Comparison of ENCODE assay signal across 1 cellular context in the genomic region with DNA sequence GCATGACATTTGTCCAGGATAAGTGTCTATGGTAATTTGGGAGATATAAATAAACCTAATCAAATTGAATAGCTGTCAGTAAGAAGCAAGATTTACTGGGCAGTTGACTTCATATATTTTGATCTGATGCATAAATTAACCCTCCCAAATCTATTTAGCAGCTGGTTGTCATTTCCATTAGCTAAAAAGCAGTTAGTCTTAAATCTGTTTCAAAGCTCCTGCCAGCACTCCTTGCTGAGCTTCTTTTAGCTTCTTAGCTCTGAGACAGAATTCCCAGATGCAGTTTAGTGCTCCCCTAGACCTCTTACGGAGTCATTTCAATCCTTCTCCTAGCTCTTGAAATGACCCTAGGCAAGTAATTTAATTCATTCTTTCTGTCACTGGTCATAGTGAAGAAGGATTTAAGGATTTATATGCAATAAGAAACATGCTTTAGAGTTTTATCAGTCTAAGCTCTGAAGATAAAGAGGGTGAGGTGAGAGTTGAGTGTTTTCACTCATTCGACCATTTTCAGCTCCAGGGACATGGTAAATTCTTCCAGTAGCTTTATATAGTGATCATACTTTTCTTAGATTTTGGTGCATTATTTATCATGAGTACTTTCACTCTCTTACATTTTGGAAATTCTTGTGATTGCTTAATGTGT.
TF ChIP-seq lines count a peak whose summit lies in the region.

No MANE protein-coding gene starts in this region.

TF ChIP-seq in SK-N-SH, 30 proteins besides CTCF, POLR2A, EP300 and RAD21 (continued from another document):
- TF ChIP-seq, protein P1, sequence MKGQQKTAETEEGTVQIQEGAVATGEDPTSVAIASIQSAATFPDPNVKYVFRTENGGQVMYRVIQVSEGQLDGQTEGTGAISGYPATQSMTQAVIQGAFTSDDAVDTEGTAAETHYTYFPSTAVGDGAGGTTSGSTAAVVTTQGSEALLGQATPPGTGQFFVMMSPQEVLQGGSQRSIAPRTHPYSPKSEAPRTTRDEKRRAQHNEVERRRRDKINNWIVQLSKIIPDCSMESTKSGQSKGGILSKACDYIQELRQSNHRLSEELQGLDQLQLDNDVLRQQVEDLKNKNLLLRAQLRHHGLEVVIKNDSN (IDR thresholded peaks at IDR 0.05; ENCODE audit: borderline replicate concordance, low read depth), result no peak
- no peak for TF ChIP-seq TCF12 (IDR thresholded peaks at IDR 0.05)
- TF ChIP-seq EZH2phosphoT487 (IDR thresholded peaks at IDR 0.05; ENCODE audit: borderline replicate concordance, low read depth), result no peak
- TF ChIP-seq PBX3 (IDR thresholded peaks at IDR 0.05), result no peak
- TF ChIP-seq NRF1 (IDR thresholded peaks at IDR 0.05; ENCODE audit: low read depth, low read length), result no peak
- TF ChIP-seq, protein P2, sequence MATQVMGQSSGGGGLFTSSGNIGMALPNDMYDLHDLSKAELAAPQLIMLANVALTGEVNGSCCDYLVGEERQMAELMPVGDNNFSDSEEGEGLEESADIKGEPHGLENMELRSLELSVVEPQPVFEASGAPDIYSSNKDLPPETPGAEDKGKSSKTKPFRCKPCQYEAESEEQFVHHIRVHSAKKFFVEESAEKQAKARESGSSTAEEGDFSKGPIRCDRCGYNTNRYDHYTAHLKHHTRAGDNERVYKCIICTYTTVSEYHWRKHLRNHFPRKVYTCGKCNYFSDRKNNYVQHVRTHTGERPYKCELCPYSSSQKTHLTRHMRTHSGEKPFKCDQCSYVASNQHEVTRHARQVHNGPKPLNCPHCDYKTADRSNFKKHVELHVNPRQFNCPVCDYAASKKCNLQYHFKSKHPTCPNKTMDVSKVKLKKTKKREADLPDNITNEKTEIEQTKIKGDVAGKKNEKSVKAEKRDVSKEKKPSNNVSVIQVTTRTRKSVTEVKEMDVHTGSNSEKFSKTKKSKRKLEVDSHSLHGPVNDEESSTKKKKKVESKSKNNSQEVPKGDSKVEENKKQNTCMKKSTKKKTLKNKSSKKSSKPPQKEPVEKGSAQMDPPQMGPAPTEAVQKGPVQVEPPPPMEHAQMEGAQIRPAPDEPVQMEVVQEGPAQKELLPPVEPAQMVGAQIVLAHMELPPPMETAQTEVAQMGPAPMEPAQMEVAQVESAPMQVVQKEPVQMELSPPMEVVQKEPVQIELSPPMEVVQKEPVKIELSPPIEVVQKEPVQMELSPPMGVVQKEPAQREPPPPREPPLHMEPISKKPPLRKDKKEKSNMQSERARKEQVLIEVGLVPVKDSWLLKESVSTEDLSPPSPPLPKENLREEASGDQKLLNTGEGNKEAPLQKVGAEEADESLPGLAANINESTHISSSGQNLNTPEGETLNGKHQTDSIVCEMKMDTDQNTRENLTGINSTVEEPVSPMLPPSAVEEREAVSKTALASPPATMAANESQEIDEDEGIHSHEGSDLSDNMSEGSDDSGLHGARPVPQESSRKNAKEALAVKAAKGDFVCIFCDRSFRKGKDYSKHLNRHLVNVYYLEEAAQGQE (IDR thresholded peaks at IDR 0.05; ENCODE audit: low read depth, low read length), result no peak
- TF ChIP-seq, protein P3, sequence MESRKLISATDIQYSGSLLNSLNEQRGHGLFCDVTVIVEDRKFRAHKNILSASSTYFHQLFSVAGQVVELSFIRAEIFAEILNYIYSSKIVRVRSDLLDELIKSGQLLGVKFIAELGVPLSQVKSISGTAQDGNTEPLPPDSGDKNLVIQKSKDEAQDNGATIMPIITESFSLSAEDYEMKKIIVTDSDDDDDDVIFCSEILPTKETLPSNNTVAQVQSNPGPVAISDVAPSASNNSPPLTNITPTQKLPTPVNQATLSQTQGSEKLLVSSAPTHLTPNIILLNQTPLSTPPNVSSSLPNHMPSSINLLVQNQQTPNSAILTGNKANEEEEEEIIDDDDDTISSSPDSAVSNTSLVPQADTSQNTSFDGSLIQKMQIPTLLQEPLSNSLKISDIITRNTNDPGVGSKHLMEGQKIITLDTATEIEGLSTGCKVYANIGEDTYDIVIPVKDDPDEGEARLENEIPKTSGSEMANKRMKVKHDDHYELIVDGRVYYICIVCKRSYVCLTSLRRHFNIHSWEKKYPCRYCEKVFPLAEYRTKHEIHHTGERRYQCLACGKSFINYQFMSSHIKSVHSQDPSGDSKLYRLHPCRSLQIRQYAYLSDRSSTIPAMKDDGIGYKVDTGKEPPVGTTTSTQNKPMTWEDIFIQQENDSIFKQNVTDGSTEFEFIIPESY (IDR thresholded peaks at IDR 0.05; ENCODE audit: borderline replicate concordance, low read depth), result no peak
- no peak for TF ChIP-seq GABPA (IDR thresholded peaks at IDR 0.05; ENCODE audit: low read depth)
